39 cellular contexts compared by ENCODE assay signal in genomic region chr16:20302389-20302788, GRCh38. TPM values are rescaled to one million over a fixed set of nuclear protein-coding genes. Genes with fewer than 3 reads are reported as not detected.
"Had no signal": no experiment of that assay in that cellular context is flagged by ENCODE, and none has a peak within 500 bp of the region (broad histone marks: within the 10 kb centered on the region; RNA-seq: fewer than 3 reads in every experiment).

No MANE protein-coding gene starts in this region.

- H3K27me3 ChIP-seq: adrenal gland, ascending aorta, body of pancreas, brain microvascular endothelial cell, breast epithelium, cardiac muscle cell had no signal

- H3K4me3 ChIP-seq: adrenal gland, ascending aorta, body of pancreas, breast epithelium, cardiac muscle cell had no signal

- H3K27ac ChIP-seq: adrenal gland, ascending aorta, brain microvascular endothelial cell, breast epithelium, cardiac muscle cell had no signal

- H3K4me1 ChIP-seq: adrenal gland, ascending aorta, body of pancreas, breast epithelium had no signal

- ATAC-seq: activated naive CD4-positive, alpha-beta T cell treated with anti-CD3 and anti-CD28 coated beads, Interleukin-2, amount 50 U/mL, for 72 hours; activated naive CD8-positive, alpha-beta T cell treated with anti-CD3 and anti-CD28 coated beads, Interleukin-2, amount 50 U/mL, for 24 hours; activated T-cell treated with anti-CD3 and anti-CD28 coated beads, Interleukin-2, amount 50 U/mL, for 4 hours; activated T-cell treated with anti-CD3 and anti-CD28 coated beads, Interleukin-2, amount 50 U/mL, for 72 hours; activated T-helper 17 cell treated with anti-CD3 and anti-CD28 coated beads, Interleukin-2, amount 50 U/mL, for 72 hours; body of pancreas had no signal

- DNase-seq: activated effector memory CD4-positive, alpha-beta T cell treated with anti-CD3 and anti-CD28 coated beads, Interleukin-2, amount 50 U/mL, for 16 hours; activated effector memory CD4-positive, alpha-beta T cell treated with Interleukin-2 at 50 U/mL for 16 hours; activated gamma-delta T cell; activated gamma-delta T cell treated with Interleukin-2 at 50 U/mL for 16 hours; activated naive CD4-positive, alpha-beta T cell; activated naive CD4-positive, alpha-beta T cell treated with anti-CD3 and anti-CD28 coated beads for 36 hours; activated naive CD4-positive, alpha-beta T cell treated with anti-CD3 and anti-CD28 coated beads, Interleukin-2, amount 10 ng/mL, durations not matched to agents 7 days and 5 days; activated naive CD4-positive, alpha-beta T cell treated with anti-CD3 and anti-CD28 coated beads, Interleukin-2, amount 50 U/mL, for 16 hours; activated naive CD4-positive, alpha-beta T cell treated with Interleukin-2 at 50 U/mL for 16 hours; activated naive CD8-positive, alpha-beta T cell treated with anti-CD3 and anti-CD28 coated beads for 36 hours; activated naive CD8-positive, alpha-beta T cell treated with anti-CD3 and anti-CD28 coated beads, Interleukin-2, amount 10 ng/mL, durations not matched to agents 7 days and 5 days; activated naive CD8-positive, alpha-beta T cell treated with anti-CD3 and anti-CD28 coated beads, Interleukin-2, amount 50 U/mL, for 24 hours; activated T-cell treated with anti-CD3 and anti-CD28 coated beads, Interleukin-2, amount 50 U/mL, for 1 hour; activated T-cell treated with anti-CD3 and anti-CD28 coated beads, Interleukin-2, amount 50 U/mL, for 24 hours; activated T-cell treated with anti-CD3 and anti-CD28 coated beads, Interleukin-2, amount 50 U/mL, for 4 hours; activated T-cell treated with anti-CD3 and anti-CD28 coated beads, Interleukin-2, amount 50 U/mL, for 48 hours; activated T-cell treated with anti-CD3 and anti-CD28 coated beads, Interleukin-2, amount 50 U/mL, for 72 hours; adrenal gland; amniotic stem cell; amygdala; anterior cingulate cortex; aorta; brain microvascular endothelial cell; caudate nucleus; central memory CD4-positive, alpha-beta T cell; cerebellar nuclear complex had no signal

- H3K9me3 ChIP-seq: adrenal gland, ascending aorta, body of pancreas, breast epithelium had no signal

- H3K36me3 ChIP-seq: adrenal gland, ascending aorta, brain microvascular endothelial cell, breast epithelium, cardiac muscle cell had no signal

- FAIRE-seq: astrocyte, bronchial epithelial cell had no signal

RNA-seq across cellular contexts. Expression of gene GP2, which starts 24.9 kb away (rescaled TPM):
- total RNA-seq: activated naive CD4-positive, alpha-beta T cell treated with anti-CD3 and anti-CD28 coated beads for 36 hours; activated naive CD4-positive, alpha-beta T cell treated with anti-CD3 and anti-CD28 coated beads, Interleukin-2, amount 50 U/mL, for 72 hours; activated naive CD8-positive, alpha-beta T cell treated with anti-CD3 and anti-CD28 coated beads for 36 hours; activated naive CD8-positive, alpha-beta T cell treated with anti-CD3 and anti-CD28 coated beads, Interleukin-2, amount 10 ng/mL, durations not matched to agents 7 days and 5 days; activated T-cell treated with anti-CD3 and anti-CD28 coated beads, Interleukin-2, amount 50 U/mL, for 72 hours; activated T-helper 1 cell treated with anti-CD3 and anti-CD28 coated beads, Interleukin-12 subunit alpha, Interleukin-12 subunit beta, Interleukin-2, Interleukin-4 antibody, amounts not matched to agents 30 ng/mL and 10 ng/mL and 1 ng/mL, durations not matched to agents 14 hours and 24 hours and 36 hours; activated T-helper 17 cell treated with anti-CD3 and anti-CD28 coated beads, Interleukin-2, amount 50 U/mL, for 72 hours; activated T-helper 2 cell treated with anti-CD3 and anti-CD28 coated beads, Interferon-gamma antibody, Interleukin-2, Interleukin-4, amounts not matched to agents 10 μg/mL and 5 μg/mL and 100 μg/mL, durations not matched to agents 14 hours and 24 hours and 36 hours; astrocyte; bronchial epithelial cell; cardiac muscle cell; cardiac septum; cerebellum; chondrocyte had no signal
- polyA plus RNA-seq: cardiac muscle cell had no signal

RNA-seq across cellular contexts. Expression of gene UMOD, which starts 50.1 kb away (rescaled TPM):
- total RNA-seq: activated naive CD4-positive, alpha-beta T cell treated with anti-CD3 and anti-CD28 coated beads for 36 hours; activated naive CD4-positive, alpha-beta T cell treated with anti-CD3 and anti-CD28 coated beads, Interleukin-2, amount 50 U/mL, for 72 hours; activated naive CD8-positive, alpha-beta T cell treated with anti-CD3 and anti-CD28 coated beads for 36 hours; activated naive CD8-positive, alpha-beta T cell treated with anti-CD3 and anti-CD28 coated beads, Interleukin-2, amount 10 ng/mL, durations not matched to agents 7 days and 5 days; activated T-cell treated with anti-CD3 and anti-CD28 coated beads, Interleukin-2, amount 50 U/mL, for 4 hours; activated T-cell treated with anti-CD3 and anti-CD28 coated beads, Interleukin-2, amount 50 U/mL, for 72 hours; activated T-helper 1 cell treated with anti-CD3 and anti-CD28 coated beads, Interleukin-12 subunit alpha, Interleukin-12 subunit beta, Interleukin-2, Interleukin-4 antibody, amounts not matched to agents 30 ng/mL and 10 ng/mL and 1 ng/mL, durations not matched to agents 14 hours and 24 hours and 36 hours; activated T-helper 17 cell treated with anti-CD3 and anti-CD28 coated beads, Interleukin-2, amount 50 U/mL, for 72 hours; activated T-helper 2 cell treated with anti-CD3 and anti-CD28 coated beads, Interferon-gamma antibody, Interleukin-2, Interleukin-4, amounts not matched to agents 10 μg/mL and 5 μg/mL and 100 μg/mL, durations not matched to agents 14 hours and 24 hours and 36 hours; adrenal gland; aorta; ascending aorta; astrocyte; breast epithelium; bronchial epithelial cell; cardiac muscle cell; cardiac septum; cerebellum; chondrocyte had no signal
- polyA plus RNA-seq: adrenal gland, aorta, cardiac muscle cell had no signal
